In genomic region chr1:186142159-186142558, GRCh38 we compare ENCODE assay signal across 29 cellular contexts.
"Had no signal": no experiment of that assay in that cellular context is flagged by ENCODE, and none has a peak within 500 bp of the region (broad histone marks: within the 10 kb centered on the region; RNA-seq: fewer than 3 reads in every experiment).

No MANE protein-coding gene starts in this region.

- ATAC-seq: effector memory CD8-positive, alpha-beta T cell; esophagus mucosa; foreskin keratinocyte; gastrocnemius medialis; gastroesophageal sphincter; heart left ventricle; heart right ventricle had no signal

- H2AFZ ChIP-seq: hepatocyte had no signal

- H3K79me2 ChIP-seq: hepatocyte had no signal

- H3K4me3 ChIP-seq: colonic mucosa, coronary artery, dorsolateral prefrontal cortex, esophagus muscularis mucosa, esophagus squamous epithelium, gastrocnemius medialis, gastroesophageal sphincter, heart left ventricle, heart right ventricle, hepatocyte had no signal

- H3K27me3 Mint-ChIP-seq: dendritic cell treated with granulocyte-macrophage colony-stimulating factor and Interleukin-4, amounts not matched to agents 40 ng/mL and 50 ng/mL, for 4 days had no signal

- H3K36me3 ChIP-seq: colonic mucosa had no signal

- H3K4me1 Mint-ChIP-seq: endodermal cell had no signal

- H3K9me3 Mint-ChIP-seq: endodermal cell had no signal

- H3K9me3 ChIP-seq: colonic mucosa, esophagus muscularis mucosa, esophagus squamous epithelium, gastrocnemius medialis, gastroesophageal sphincter had no signal

- H3K27ac ChIP-seq: colonic mucosa, coronary artery, dorsolateral prefrontal cortex, epithelial cell of prostate, esophagus muscularis mucosa, esophagus squamous epithelium, foreskin keratinocyte, gastrocnemius medialis, heart left ventricle, heart right ventricle, hepatocyte had no signal

- H3K4me3 Mint-ChIP-seq: dendritic cell treated with granulocyte-macrophage colony-stimulating factor and Interleukin-4, amounts not matched to agents 40 ng/mL and 50 ng/mL, for 4 days; effector memory CD8-positive, alpha-beta T cell; endodermal cell had no signal

- FAIRE-seq: endometrium, endothelial cell of umbilical vein, frontal cortex had no signal

- H3K4me2 ChIP-seq: hepatocyte had no signal

- H3K27ac Mint-ChIP-seq: dendritic cell treated with granulocyte-macrophage colony-stimulating factor and Interleukin-4, amounts not matched to agents 40 ng/mL and 50 ng/mL, for 4 days; effector memory CD8-positive, alpha-beta T cell; endodermal cell had no signal

- H3K27me3 ChIP-seq: colonic mucosa, esophagus muscularis mucosa, esophagus squamous epithelium, foreskin keratinocyte, gastrocnemius medialis, gastroesophageal sphincter, heart left ventricle, heart right ventricle, hepatocyte had no signal

- DNase-seq: colonic mucosa; cortex of kidney; dermis blood vessel endothelial cell; dorsolateral prefrontal cortex; effector CD4-positive, alpha-beta T cell; effector CD8-positive, alpha-beta T cell; effector memory CD4-positive, alpha-beta T cell; effector memory CD8-positive, alpha-beta T cell; endodermal cell; erythroblast; esophagus squamous epithelium; foreskin fibroblast; foreskin keratinocyte; foreskin melanocyte; gastrocnemius medialis; glutamatergic neuron; head of caudate nucleus; heart left ventricle; heart right ventricle had no signal

- H3K4me1 ChIP-seq: colonic mucosa, esophagus squamous epithelium, foreskin keratinocyte, gastrocnemius medialis had no signal
